Comparison of ENCODE assay signal across 1 cellular context in genomic region chr1:234896477-234897364, GRCh38.
TF ChIP-seq lines count a peak whose summit lies in the region.

No MANE protein-coding gene starts in this region.

TF ChIP-seq in K562, 482 proteins besides CTCF, POLR2A, EP300 and RAD21 (continued from another document):
- TF ChIP-seq, protein P1, sequence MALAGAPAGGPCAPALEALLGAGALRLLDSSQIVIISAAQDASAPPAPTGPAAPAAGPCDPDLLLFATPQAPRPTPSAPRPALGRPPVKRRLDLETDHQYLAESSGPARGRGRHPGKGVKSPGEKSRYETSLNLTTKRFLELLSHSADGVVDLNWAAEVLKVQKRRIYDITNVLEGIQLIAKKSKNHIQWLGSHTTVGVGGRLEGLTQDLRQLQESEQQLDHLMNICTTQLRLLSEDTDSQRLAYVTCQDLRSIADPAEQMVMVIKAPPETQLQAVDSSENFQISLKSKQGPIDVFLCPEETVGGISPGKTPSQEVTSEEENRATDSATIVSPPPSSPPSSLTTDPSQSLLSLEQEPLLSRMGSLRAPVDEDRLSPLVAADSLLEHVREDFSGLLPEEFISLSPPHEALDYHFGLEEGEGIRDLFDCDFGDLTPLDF (CRISPR knock-in tag; IDR thresholded peaks at IDR 0.05) = no peak
- no peak for TF ChIP-seq TSC22D4 (tag; IDR thresholded peaks at IDR 0.05)
- TF ChIP-seq, protein P2, sequence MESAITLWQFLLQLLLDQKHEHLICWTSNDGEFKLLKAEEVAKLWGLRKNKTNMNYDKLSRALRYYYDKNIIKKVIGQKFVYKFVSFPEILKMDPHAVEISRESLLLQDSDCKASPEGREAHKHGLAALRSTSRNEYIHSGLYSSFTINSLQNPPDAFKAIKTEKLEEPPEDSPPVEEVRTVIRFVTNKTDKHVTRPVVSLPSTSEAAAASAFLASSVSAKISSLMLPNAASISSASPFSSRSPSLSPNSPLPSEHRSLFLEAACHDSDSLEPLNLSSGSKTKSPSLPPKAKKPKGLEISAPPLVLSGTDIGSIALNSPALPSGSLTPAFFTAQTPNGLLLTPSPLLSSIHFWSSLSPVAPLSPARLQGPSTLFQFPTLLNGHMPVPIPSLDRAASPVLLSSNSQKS (CRISPR knock-in tag; IDR thresholded peaks at IDR 0.05) = no peak
- TF ChIP-seq ZNF197 (CRISPR knock-in tag; IDR thresholded peaks at IDR 0.05; ENCODE audit: low read depth) = no peak
- no peak for TF ChIP-seq USF1 (CRISPR knock-in tag; IDR thresholded peaks at IDR 0.05)
- TF ChIP-seq BRD9 (IDR thresholded peaks at IDR 0.05; ENCODE audit: low read depth, partially characterized antibody) = no peak
- no peak for TF ChIP-seq ZNF740 (CRISPR knock-in tag; IDR thresholded peaks at IDR 0.05)
- TF ChIP-seq ZNF740 (tag; IDR thresholded peaks at IDR 0.05) = no peak
- 0 out of 2 replicates have a peak, but pooled peaks have one; percentile 52 for TF ChIP-seq HDAC2 (IDR thresholded peaks at IDR 0.05)
- peak; percentile 51; the same call in 1 of the 2 replicates for TF ChIP-seq ADNP (tag; IDR thresholded peaks at IDR 0.05)
- no peak for TF ChIP-seq ZNF146 (CRISPR knock-in tag; IDR thresholded peaks at IDR 0.05; ENCODE audit: unreplicated experiment)
- no peak for TF ChIP-seq ZC3H8 (IDR thresholded peaks at IDR 0.05)
- TF ChIP-seq, protein P3, sequence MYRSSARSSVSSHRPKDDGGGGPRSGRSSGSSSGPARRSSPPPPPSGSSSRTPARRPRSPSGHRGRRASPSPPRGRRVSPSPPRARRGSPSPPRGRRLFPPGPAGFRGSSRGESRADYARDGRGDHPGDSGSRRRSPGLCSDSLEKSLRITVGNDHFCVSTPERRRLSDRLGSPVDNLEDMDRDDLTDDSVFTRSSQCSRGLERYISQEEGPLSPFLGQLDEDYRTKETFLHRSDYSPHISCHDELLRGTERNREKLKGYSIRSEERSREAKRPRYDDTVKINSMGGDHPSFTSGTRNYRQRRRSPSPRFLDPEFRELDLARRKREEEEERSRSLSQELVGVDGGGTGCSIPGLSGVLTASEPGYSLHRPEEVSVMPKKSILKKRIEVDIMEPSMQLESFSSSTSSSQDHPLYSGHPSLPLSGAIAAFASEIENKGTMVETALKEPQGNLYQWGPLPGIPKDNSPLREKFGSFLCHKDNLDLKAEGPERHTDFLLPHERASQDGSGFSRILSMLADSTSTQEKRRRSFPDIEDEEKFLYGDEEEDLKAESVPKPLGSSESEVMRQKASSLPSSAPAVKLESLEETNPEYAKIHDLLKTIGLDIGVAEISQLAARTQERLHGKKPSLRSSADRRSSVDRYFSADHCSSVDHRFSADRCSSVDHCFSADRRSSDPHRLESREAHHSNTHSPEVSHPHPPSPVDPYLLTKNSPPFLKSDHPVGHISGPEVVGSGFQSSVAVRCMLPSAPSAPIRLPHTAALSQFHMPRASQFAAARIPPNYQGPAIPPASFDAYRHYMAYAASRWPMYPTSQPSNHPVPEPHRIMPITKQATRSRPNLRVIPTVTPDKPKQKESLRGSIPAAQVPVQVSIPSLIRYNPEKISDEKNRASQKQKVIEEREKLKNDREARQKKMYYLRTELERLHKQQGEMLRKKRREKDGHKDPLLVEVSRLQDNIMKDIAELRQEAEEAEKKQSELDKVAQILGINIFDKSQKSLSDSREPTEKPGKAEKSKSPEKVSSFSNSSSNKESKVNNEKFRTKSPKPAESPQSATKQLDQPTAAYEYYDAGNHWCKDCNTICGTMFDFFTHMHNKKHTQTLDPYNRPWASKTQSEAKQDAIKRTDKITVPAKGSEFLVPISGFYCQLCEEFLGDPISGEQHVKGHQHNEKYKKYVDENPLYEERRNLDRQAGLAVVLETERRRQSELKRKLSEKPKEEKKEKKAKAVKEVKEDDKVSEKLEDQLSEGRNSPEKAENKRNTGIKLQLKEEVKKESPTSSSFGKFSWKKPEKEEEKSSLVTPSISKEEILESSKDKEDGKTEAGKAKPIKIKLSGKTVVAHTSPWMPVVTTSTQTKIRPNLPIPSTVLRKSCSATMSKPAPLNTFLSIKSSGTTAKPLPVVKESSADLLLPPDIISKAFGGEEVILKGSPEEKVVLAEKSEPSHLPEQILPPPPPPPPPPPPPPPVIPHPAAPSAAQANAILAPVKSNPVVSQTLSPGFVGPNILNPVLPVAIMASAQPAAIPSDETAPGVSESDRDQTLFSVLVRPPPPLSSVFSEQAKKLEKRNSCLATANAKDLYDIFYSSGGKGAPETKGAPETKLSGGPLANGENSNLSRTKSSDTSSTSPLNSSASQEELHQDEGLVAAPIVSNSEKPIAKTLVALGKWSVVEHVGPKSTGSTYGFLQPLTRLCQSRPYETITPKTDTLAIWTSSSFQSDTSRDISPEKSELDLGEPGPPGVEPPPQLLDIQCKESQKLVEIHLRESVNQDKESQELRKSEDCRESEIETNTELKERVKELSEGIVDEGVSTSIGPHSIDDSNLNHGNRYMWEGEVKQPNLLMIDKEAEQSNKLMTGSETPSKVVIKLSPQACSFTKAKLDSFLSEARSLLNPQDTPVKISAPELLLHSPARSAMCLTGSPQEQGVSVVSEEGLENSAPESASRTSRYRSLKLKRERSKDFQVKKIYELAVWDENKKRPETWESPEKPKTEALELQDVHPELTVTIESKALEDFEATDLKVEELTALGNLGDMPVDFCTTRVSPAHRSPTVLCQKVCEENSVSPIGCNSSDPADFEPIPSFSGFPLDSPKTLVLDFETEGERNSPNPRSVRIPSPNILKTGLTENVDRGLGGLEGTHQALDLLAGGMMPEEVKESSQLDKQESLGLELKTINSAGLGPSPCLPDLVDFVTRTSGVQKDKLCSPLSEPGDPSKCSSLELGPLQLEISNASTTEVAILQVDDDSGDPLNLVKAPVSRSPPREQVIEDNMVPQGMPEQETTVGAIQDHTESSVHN (IDR thresholded peaks at IDR 0.05; ENCODE audit: borderline replicate concordance in 1 of 2, low read depth in 1 of 2) = no peak
- TF ChIP-seq MAZ (CRISPR knock-in tag; conservative IDR thresholded peaks at IDR 0.05 in 1 of 2, IDR thresholded peaks at IDR 0.05 in 1 of 2) = no peak
- TF ChIP-seq, protein P4, sequence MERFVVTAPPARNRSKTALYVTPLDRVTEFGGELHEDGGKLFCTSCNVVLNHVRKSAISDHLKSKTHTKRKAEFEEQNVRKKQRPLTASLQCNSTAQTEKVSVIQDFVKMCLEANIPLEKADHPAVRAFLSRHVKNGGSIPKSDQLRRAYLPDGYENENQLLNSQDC (CRISPR knock-in tag; IDR thresholded peaks at IDR 0.05) = no peak
TF ChIP-seq in K562: peak in this region for 8.
